In genomic region chr3:194486540-194487288, GRCh38 we compare ENCODE assay signal across 8 cellular contexts. TPM values are rescaled to one million over a fixed set of nuclear protein-coding genes. Genes with fewer than 3 reads are reported as not detected.
DNase-seq lines count a peak whose midpoint lies in the region; ATAC-seq and TF ChIP-seq lines count a peak whose summit lies in the region.

Gene ATP13A3 (minus strand): TSS chr3:194487002. CDS start chr3:194462190, 24,812 bp downstream.

- H3K27ac ChIP-seq in Panc1 (ENCODE audit: low read length) (peak within 1 kb of the TSS; percentile 86), esophagus (ENCODE audit: low read depth in 2 of 2, low read length in 1 of 2) (peak within 1 kb of the TSS; percentile 91), muscle layer of colon (ENCODE audit: low read depth, low read length) (peak within 1 kb of the TSS; percentile 73)

- no peaks in the 10 kb centered on the region for H3K27me3 ChIP-seq in Panc1 (ENCODE audit: control insufficient read depth, insufficient read depth, low read length)
- H3K27me3 ChIP-seq in esophagus (ENCODE audit: control insufficient read depth in 1 of 2, insufficient read depth in 2 of 2, low read length in 2 of 2), result no peaks in the 10 kb centered on the region
- no peaks in the 10 kb centered on the region for H3K27me3 ChIP-seq in muscle layer of colon (ENCODE audit: control insufficient read depth in 1 of 2, insufficient read depth in 2 of 2, low read length in 2 of 2)

- H3K36me3 ChIP-seq in Panc1 (ENCODE audit: control insufficient read depth, insufficient read depth, low read length), result peaks cover 7% of the 10 kb centered on the region; the same call in 1 of the 2 replicates
- H3K36me3 ChIP-seq in esophagus (ENCODE audit: control insufficient read depth in 2 of 2, insufficient read depth in 2 of 2, low read length in 1 of 2), result no peaks in the 10 kb centered on the region
- H3K36me3 ChIP-seq in muscle layer of colon (ENCODE audit: insufficient read depth, low read length), result no peaks in the 10 kb centered on the region

- H3K4me3 ChIP-seq in Panc1 (ENCODE audit: low read depth in 2 of 2, low read length in 2 of 2), result peak within 1 kb of the TSS; percentile 66 to 69
- H3K4me3 ChIP-seq in esophagus (ENCODE audit: low read depth in 1 of 2, low read length in 2 of 2), result peak within 1 kb of the TSS; percentile 76 to 92
- H3K4me3 ChIP-seq in muscle layer of colon (ENCODE audit: low read depth in 1 of 2, low read length in 2 of 2), result peak within 1 kb of the TSS; percentile 82 to 92

- H3K4me1 ChIP-seq in Panc1 (ENCODE audit: control insufficient read depth, insufficient read depth, low read length) (peaks cover 24% of the 10 kb centered on the region), esophagus (ENCODE audit: control insufficient read depth in 2 of 2, insufficient read depth in 2 of 2, low read length in 1 of 2) (peaks cover 2 to 10% of the 10 kb centered on the region in 2 donors), muscle layer of colon (ENCODE audit: insufficient read depth, low read length) (peaks cover 15% of the 10 kb centered on the region)

- intact Hi-C loops in Panc1 (cut with micrococcal nuclease; ENCODE audit: unreplicated experiment), result loop anchor here (10.0 kb wide), 1 partner anchor 62 kb away; no protein-coding TSS in a partner anchor

- H3K9me3 Mint-ChIP-seq in activated T-cell treated with anti-CD3 and anti-CD28 coated beads, Interleukin-2, amount 50 U/mL, for 4 hours, result no peaks in the 10 kb centered on the region

- WGBS in esophagus, 2 donors, result 0% methylated on average over 28 to 99 of the region's 99 CpGs

- TF ChIP-seq CTCF in Panc1 (IDR thresholded peaks at IDR 0.05), result no peak

- DNase-seq in DMS153 (lab: John Stamatoyannopoulos, UW) (peak; percentile 81), KG1 (lab: John Stamatoyannopoulos, UW) (peak; percentile 88), Panc1 (ENCODE audit: low read depth, low spot score) (no peak)
- DNase-seq in activated T-cell treated with anti-CD3 and anti-CD28 coated beads, Interleukin-2, amount 50 U/mL, for 4 hours, result peak; percentile 87
- DNase-seq in stimulated activated CD8-positive, alpha-beta memory T cell treated with anti-CD3 and anti-CD28 coated beads, Interleukin-7, amount 100 ng/mL, for 4 hours (ENCODE audit: low read depth in 2 of 2), result peak; percentile 74 to 91

- ATAC-seq in GM21717 (IDR thresholded peaks at IDR 0.05; ENCODE audit: unreplicated experiment) (peak; percentile 70), Panc1 (peak; percentile 90)
- ATAC-seq in activated T-cell treated with anti-CD3 and anti-CD28 coated beads, Interleukin-2, amount 50 U/mL, for 4 hours, result peak; percentile 81 to 84

- CTCF ChIA-PET in Panc1 (lab: Charles Lee), result no interaction called here

- H3K4me3 Mint-ChIP-seq in activated T-cell treated with anti-CD3 and anti-CD28 coated beads, Interleukin-2, amount 50 U/mL, for 4 hours, result peak within 1 kb of the TSS; percentile 95

- POLR2A ChIA-PET in Panc1 (lab: Charles Lee), result no interaction called here

- no TSS peak for BruUV-seq in Panc1 (replicated peaks; lab: Mats Ljungman, UMichigan)

- peaks cover 60% of the 10 kb centered on the region for H3K4me1 Mint-ChIP-seq in activated T-cell treated with anti-CD3 and anti-CD28 coated beads, Interleukin-2, amount 50 U/mL, for 4 hours (ENCODE audit: low read depth)

- peak within 1 kb of the TSS; percentile 85 for H3K9ac ChIP-seq in muscle layer of colon (ENCODE audit: low read length)

- no peaks in the 10 kb centered on the region for H3K27me3 Mint-ChIP-seq in activated T-cell treated with anti-CD3 and anti-CD28 coated beads, Interleukin-2, amount 50 U/mL, for 4 hours (ENCODE audit: low read depth)

- H3K36me3 Mint-ChIP-seq in activated T-cell treated with anti-CD3 and anti-CD28 coated beads, Interleukin-2, amount 50 U/mL, for 4 hours (ENCODE audit: insufficient read depth), result peaks cover 18% of the 10 kb centered on the region

- H3K9me3 ChIP-seq in Panc1 (ENCODE audit: control insufficient read depth, insufficient read depth, low read depth, low read length) (no peaks in the 10 kb centered on the region), esophagus (ENCODE audit: control insufficient read depth in 2 of 2, insufficient read depth in 1 of 2, low read depth in 1 of 2, low read length in 1 of 2) (no peaks in the 10 kb centered on the region), muscle layer of colon (ENCODE audit: low read length) (no peaks in the 10 kb centered on the region)

- in situ Hi-C loops in Panc1 (cut with HindIII; ENCODE audit: low pct_unique_long_range_greater_than_20kb, low sequenced_read_pairs), result no loop called here

RNA-seq across cellular contexts. Expression of gene ATP13A3, which starts in this region (rescaled TPM):
- 169 TPM for total RNA-seq in Panc1 (2021; ENCODE audit: unreplicated experiment)
- 34.8 TPM for polyA plus RNA-seq in Panc1 (2012; ENCODE audit: insufficient read length)
- total RNA-seq in activated T-cell treated with anti-CD3 and anti-CD28 coated beads, Interleukin-2, amount 50 U/mL, for 4 hours, result 100 to 1,000 TPM; 186 to 209 (median 188) TPM
- polyA plus RNA-seq in esophagus, result 10 to 100 TPM in 1 of 2 donors, 1 to 10 TPM in 1; 9.6 to 12.2 TPM
